18 cellular contexts compared by ENCODE assay signal in the genomic region with DNA sequence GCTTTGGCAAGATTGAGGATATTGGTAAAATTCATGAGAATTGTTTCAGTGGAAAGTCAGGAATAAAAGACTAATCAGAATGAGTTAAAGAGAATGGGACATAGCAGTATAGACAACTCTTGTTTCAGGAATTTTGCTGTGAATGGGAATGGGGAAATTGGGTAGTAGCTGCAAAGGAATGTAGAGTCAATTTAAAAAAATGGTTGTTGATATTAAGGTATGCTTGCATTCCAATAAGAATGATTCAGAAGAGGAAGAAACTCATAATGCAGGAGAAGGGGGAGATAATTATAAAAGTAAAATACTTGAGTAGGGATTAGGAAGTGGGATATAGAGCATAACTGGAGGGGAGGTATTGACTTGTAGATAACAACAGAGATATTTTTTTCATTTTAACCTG. TPM values are rescaled to one million over a fixed set of nuclear protein-coding genes. Genes with fewer than 3 reads are reported as not detected.
A peak's percentile ranks its signal among the peaks of the same experiment; 100 is the strongest.
DNase-seq lines count a peak whose midpoint lies in the region; ATAC-seq and TF ChIP-seq lines count a peak whose summit lies in the region.
"Had no signal": no experiment of that assay in that cellular context is flagged by ENCODE, and none has a peak within 500 bp of the region (broad histone marks: within the 10 kb centered on the region; RNA-seq: fewer than 3 reads in every experiment).

No MANE protein-coding gene starts in this region.

- H3K27ac ChIP-seq in ACC112 (ENCODE audit: low read depth, low read length) (peak overlapping the region; percentile 69), foreskin keratinocyte (no peak overlapping the region)
- H3K27ac ChIP-seq: uterus had no signal

- DNase-seq in HS-27A (ENCODE audit: low read depth) (peak; percentile 59), amniotic epithelial cell (ENCODE audit: low read depth) (peak; percentile 33), foreskin keratinocyte (peak; percentile 72 to 87), COLO829 (ENCODE audit: low spot score) (no peak), GOT3 (lab: John Stamatoyannopoulos, UW) (no peak), DMS114 treated with DMSO at 0.1 percent for 48 hours (lab: John Stamatoyannopoulos, UW; ENCODE audit: unreplicated experiment) (no peak)
- DNase-seq: activated CD4-positive, alpha-beta T cell treated with anti-CD3 and anti-CD28 coated beads, Interleukin-2, amount 50 U/mL, for 48 hours; activated T-cell treated with anti-CD3 and anti-CD28 coated beads, Interleukin-2, amount 50 U/mL, for 72 hours; cortex of kidney; foreskin melanocyte; NCI-H2081 treated with DMSO at 0.1 percent for 48 hours; NCI-H774; SIG-M5; stimulated activated naive CD8-positive, alpha-beta T cell treated with anti-CD3 and anti-CD28 coated beads, Interleukin-15, Interleukin-2, amounts not matched to agents 100 U/mL and 50 U/mL, for 24 hours; uterus had no signal

- peak; percentile 72 for ATAC-seq in foreskin keratinocyte
- ATAC-seq in HG03460 (IDR thresholded peaks at IDR 0.05; ENCODE audit: unreplicated experiment), result no peak
- ATAC-seq: activated T-cell treated with anti-CD3 and anti-CD28 coated beads, Interleukin-2, amount 50 U/mL, for 72 hours; stimulated activated naive CD8-positive, alpha-beta T cell treated with anti-CD3 and anti-CD28 coated beads, Interleukin-15, Interleukin-2, amounts not matched to agents 100 U/mL and 50 U/mL, for 24 hours had no signal

- H3K4me3 ChIP-seq in ACC112 (ENCODE audit: low read depth, low read length), result peak overlapping the region; percentile 10; the same call in 1 of the 2 replicates
- H3K4me3 ChIP-seq: smooth muscle cell, uterus had no signal

- no peaks in the 10 kb centered on the region for H3K36me3 ChIP-seq in ACC112 (ENCODE audit: insufficient read depth, low read length)
- H3K36me3 ChIP-seq: uterus had no signal

- no peak overlapping the region for H2AFZ ChIP-seq in ACC112 (ENCODE audit: low read length, unreplicated experiment)

- peaks cover 74% of the 10 kb centered on the region for H3K79me2 ChIP-seq in ACC112 (ENCODE audit: control insufficient read depth, insufficient read depth, low read length, unreplicated experiment)

- TF ChIP-seq CTCF in foreskin keratinocyte (conservative IDR thresholded peaks at IDR 0.05), result no peak

- H3K4me1 ChIP-seq in ACC112 (ENCODE audit: control insufficient read depth, insufficient read depth, low read length, unreplicated experiment) (peaks cover 47% of the 10 kb centered on the region), foreskin keratinocyte (peaks cover 32% of the 10 kb centered on the region)
- H3K4me1 ChIP-seq: uterus had no signal

- H3K27me3 ChIP-seq in ACC112 (ENCODE audit: insufficient read depth, low read length), result no peaks in the 10 kb centered on the region
- H3K27me3 ChIP-seq in foreskin keratinocyte, result no peaks in the 10 kb centered on the region
- H3K27me3 ChIP-seq: uterus had no signal

RNA-seq across cellular contexts. Expression of a gene that starts 40.7 kb away (rescaled TPM):
- 64.9 and 71.1 TPM in 2 replicates for total RNA-seq in foreskin keratinocyte
- 53.2 and 64.0 TPM in 2 replicates for polyA plus RNA-seq in foreskin keratinocyte

RNA-seq across cellular contexts. Expression of a gene that starts 51.1 kb away (rescaled TPM):
- total RNA-seq in foreskin keratinocyte, result 10.8 and 12.0 TPM in 2 replicates
- polyA plus RNA-seq in foreskin keratinocyte, result 1.8 and 2.6 TPM in 2 replicates

Comparison
In these comparisons a context has a peak if more than half of its experiments do, and no peak if none do; other contexts are left out.
1. DNase-seq: peak in HS-27A (single experiment), amniotic epithelial cell (single experiment) and foreskin keratinocyte (2 of 2); none in COLO829 (single experiment), GOT3 (single experiment) and DMS114 treated with DMSO at 0.1 percent for 48 hours (single experiment).